1 cellular context compared by ENCODE assay signal in the genomic region with DNA sequence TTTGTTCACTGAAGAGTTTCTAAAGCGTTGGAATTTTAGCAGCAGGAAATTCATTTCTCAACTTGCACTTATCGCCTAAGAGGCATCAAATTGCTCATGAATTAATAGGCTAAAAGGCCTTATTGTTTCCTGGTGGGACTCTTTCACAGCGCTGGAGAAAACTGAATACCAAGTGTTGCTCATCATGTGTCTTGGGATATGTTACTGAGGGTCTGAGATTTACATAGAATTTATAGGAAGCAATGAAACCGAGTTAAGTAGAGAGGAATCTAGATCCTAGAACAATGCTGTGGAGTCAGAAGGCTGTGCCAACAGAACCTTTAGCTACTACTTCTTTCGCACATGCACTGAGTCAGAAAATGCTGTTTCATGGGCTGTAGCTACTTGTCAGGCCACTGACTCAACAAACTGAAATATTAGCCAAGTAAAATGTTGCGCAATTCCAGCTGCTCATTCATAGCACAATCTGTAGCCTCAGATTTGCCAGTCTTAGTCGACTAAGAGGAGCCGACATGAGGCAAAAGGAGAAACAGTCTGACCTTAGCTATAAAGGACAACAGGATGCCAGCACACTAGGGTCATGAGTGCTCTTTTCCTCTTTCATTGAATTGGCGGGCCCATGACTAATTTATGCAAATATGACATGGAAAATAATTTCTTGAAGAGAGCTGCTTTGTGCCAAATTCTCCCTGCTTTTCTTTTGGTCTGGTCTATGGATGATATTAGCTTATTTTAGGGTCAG.
TF ChIP-seq lines count a peak whose summit lies in the region.

No MANE protein-coding gene starts in this region.

TF ChIP-seq in A549, 52 proteins besides CTCF, POLR2A, EP300 and RAD21:
- TF ChIP-seq, protein P1, sequence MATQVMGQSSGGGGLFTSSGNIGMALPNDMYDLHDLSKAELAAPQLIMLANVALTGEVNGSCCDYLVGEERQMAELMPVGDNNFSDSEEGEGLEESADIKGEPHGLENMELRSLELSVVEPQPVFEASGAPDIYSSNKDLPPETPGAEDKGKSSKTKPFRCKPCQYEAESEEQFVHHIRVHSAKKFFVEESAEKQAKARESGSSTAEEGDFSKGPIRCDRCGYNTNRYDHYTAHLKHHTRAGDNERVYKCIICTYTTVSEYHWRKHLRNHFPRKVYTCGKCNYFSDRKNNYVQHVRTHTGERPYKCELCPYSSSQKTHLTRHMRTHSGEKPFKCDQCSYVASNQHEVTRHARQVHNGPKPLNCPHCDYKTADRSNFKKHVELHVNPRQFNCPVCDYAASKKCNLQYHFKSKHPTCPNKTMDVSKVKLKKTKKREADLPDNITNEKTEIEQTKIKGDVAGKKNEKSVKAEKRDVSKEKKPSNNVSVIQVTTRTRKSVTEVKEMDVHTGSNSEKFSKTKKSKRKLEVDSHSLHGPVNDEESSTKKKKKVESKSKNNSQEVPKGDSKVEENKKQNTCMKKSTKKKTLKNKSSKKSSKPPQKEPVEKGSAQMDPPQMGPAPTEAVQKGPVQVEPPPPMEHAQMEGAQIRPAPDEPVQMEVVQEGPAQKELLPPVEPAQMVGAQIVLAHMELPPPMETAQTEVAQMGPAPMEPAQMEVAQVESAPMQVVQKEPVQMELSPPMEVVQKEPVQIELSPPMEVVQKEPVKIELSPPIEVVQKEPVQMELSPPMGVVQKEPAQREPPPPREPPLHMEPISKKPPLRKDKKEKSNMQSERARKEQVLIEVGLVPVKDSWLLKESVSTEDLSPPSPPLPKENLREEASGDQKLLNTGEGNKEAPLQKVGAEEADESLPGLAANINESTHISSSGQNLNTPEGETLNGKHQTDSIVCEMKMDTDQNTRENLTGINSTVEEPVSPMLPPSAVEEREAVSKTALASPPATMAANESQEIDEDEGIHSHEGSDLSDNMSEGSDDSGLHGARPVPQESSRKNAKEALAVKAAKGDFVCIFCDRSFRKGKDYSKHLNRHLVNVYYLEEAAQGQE (IDR thresholded peaks at IDR 0.05) = no peak
- no peak for TF ChIP-seq KDM1A (IDR thresholded peaks at IDR 0.05; ENCODE audit: low read depth)
- peak; percentile 65 for TF ChIP-seq NFE2L2 (conservative IDR thresholded peaks at IDR 0.05; ENCODE audit: low read length)
- TF ChIP-seq, protein P2, sequence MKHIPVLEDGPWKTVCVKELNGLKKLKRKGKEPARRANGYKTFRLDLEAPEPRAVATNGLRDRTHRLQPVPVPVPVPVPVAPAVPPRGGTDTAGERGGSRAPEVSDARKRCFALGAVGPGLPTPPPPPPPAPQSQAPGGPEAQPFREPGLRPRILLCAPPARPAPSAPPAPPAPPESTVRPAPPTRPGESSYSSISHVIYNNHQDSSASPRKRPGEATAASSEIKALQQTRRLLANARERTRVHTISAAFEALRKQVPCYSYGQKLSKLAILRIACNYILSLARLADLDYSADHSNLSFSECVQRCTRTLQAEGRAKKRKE (CRISPR knock-in tag; IDR thresholded peaks at IDR 0.05; ENCODE audit: low read depth) = peak; percentile 36; the same call in 1 of the 2 replicates
- peak; percentile 78 for TF ChIP-seq HOXB5 (CRISPR knock-in tag; IDR thresholded peaks at IDR 0.05)
- no peak for TF ChIP-seq HDAC2 (IDR thresholded peaks at IDR 0.05)
- TF ChIP-seq, protein P3, sequence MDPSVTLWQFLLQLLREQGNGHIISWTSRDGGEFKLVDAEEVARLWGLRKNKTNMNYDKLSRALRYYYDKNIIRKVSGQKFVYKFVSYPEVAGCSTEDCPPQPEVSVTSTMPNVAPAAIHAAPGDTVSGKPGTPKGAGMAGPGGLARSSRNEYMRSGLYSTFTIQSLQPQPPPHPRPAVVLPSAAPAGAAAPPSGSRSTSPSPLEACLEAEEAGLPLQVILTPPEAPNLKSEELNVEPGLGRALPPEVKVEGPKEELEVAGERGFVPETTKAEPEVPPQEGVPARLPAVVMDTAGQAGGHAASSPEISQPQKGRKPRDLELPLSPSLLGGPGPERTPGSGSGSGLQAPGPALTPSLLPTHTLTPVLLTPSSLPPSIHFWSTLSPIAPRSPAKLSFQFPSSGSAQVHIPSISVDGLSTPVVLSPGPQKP (IDR thresholded peaks at IDR 0.05; ENCODE audit: low read depth, low read length) = no peak
- 0 out of 2 replicates have a peak, but pooled peaks have one; percentile 16 for TF ChIP-seq EHF (CRISPR knock-in tag; IDR thresholded peaks at IDR 0.05)
- TF ChIP-seq GATA3 (IDR thresholded peaks at IDR 0.05; ENCODE audit: borderline replicate concordance) = peak; percentile 66; the same call in 1 of the 2 replicates
- peak; percentile 47; the same call in 1 of the 2 replicates for TF ChIP-seq FOSL2 (IDR thresholded peaks at IDR 0.05)
- peak; percentile 85 for TF ChIP-seq FOSL2 (CRISPR knock-in tag; IDR thresholded peaks at IDR 0.05)
- TF ChIP-seq, protein P4, sequence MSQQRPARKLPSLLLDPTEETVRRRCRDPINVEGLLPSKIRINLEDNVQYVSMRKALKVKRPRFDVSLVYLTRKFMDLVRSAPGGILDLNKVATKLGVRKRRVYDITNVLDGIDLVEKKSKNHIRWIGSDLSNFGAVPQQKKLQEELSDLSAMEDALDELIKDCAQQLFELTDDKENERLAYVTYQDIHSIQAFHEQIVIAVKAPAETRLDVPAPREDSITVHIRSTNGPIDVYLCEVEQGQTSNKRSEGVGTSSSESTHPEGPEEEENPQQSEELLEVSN (IDR thresholded peaks at IDR 0.05; ENCODE audit: borderline replicate concordance, low read depth) = peak; percentile 47; the same call in 1 of the 2 replicates
- TF ChIP-seq, protein P5, sequence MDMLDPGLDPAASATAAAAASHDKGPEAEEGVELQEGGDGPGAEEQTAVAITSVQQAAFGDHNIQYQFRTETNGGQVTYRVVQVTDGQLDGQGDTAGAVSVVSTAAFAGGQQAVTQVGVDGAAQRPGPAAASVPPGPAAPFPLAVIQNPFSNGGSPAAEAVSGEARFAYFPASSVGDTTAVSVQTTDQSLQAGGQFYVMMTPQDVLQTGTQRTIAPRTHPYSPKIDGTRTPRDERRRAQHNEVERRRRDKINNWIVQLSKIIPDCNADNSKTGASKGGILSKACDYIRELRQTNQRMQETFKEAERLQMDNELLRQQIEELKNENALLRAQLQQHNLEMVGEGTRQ (IDR thresholded peaks at IDR 0.05) = no peak
- no peak for TF ChIP-seq ZNF302 (CRISPR knock-in tag; IDR thresholded peaks at IDR 0.05)
- TF ChIP-seq TP53 (CRISPR knock-in tag; IDR thresholded peaks at IDR 0.05) = no peak
- peak; percentile 71 for TF ChIP-seq ZSCAN20 (CRISPR knock-in tag; IDR thresholded peaks at IDR 0.05)
- TF ChIP-seq SREBF2 (IDR thresholded peaks at IDR 0.05) = no peak
- TF ChIP-seq EHMT2 (IDR thresholded peaks at IDR 0.05; ENCODE audit: low read depth) = no peak
- TF ChIP-seq, protein P6, sequence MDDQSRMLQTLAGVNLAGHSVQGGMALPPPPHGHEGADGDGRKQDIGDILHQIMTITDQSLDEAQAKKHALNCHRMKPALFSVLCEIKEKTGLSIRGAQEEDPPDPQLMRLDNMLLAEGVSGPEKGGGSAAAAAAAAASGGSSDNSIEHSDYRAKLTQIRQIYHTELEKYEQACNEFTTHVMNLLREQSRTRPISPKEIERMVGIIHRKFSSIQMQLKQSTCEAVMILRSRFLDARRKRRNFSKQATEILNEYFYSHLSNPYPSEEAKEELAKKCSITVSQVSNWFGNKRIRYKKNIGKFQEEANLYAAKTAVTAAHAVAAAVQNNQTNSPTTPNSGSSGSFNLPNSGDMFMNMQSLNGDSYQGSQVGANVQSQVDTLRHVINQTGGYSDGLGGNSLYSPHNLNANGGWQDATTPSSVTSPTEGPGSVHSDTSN (IDR thresholded peaks at IDR 0.05) = 0 out of 2 replicates have a peak, but pooled peaks have one; percentile 11
- peak; percentile 79 for TF ChIP-seq JUNB (IDR thresholded peaks at IDR 0.05)
- peak; percentile 87 for TF ChIP-seq MAFK (IDR thresholded peaks at IDR 0.05; ENCODE audit: partially characterized antibody)
- TF ChIP-seq, protein P7, sequence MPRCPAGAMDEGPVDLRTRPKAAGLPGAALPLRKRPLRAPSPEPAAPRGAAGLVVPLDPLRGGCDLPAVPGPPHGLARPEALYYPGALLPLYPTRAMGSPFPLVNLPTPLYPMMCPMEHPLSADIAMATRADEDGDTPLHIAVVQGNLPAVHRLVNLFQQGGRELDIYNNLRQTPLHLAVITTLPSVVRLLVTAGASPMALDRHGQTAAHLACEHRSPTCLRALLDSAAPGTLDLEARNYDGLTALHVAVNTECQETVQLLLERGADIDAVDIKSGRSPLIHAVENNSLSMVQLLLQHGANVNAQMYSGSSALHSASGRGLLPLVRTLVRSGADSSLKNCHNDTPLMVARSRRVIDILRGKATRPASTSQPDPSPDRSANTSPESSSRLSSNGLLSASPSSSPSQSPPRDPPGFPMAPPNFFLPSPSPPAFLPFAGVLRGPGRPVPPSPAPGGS (IDR thresholded peaks at IDR 0.05) = peak; percentile 43; the same call in 1 of the 3 replicates
- TF ChIP-seq HOXA7 (CRISPR knock-in tag; IDR thresholded peaks at IDR 0.05) = peak; percentile 14; the same call in 1 of the 2 replicates
- TF ChIP-seq CEBPB (IDR thresholded peaks at IDR 0.05) = peak; percentile 99 to 100
- peak; percentile 32; the same call in 1 of the 3 replicates for TF ChIP-seq SMC3 (IDR thresholded peaks at IDR 0.05)
- peak; percentile 84; the same call in 1 of the 2 replicates for TF ChIP-seq HOXB13 (CRISPR knock-in tag; IDR thresholded peaks at IDR 0.05; ENCODE audit: low read depth)
- peak; percentile 78 to 84; a peak in 4 of 5 replicates for TF ChIP-seq JUN (IDR thresholded peaks at IDR 0.05)
- TF ChIP-seq, protein P8, sequence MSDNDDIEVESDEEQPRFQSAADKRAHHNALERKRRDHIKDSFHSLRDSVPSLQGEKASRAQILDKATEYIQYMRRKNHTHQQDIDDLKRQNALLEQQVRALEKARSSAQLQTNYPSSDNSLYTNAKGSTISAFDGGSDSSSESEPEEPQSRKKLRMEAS (IDR thresholded peaks at IDR 0.05) = peak; percentile 91
- TF ChIP-seq FOSB (CRISPR knock-in tag; IDR thresholded peaks at IDR 0.05) = no peak
- peak; percentile 66; the same call in 1 of the 2 replicates for TF ChIP-seq RARB (CRISPR knock-in tag; IDR thresholded peaks at IDR 0.05)
- TF ChIP-seq, protein P9, sequence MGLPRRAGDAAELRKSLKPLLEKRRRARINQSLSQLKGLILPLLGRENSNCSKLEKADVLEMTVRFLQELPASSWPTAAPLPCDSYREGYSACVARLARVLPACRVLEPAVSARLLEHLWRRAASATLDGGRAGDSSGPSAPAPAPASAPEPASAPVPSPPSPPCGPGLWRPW (IDR thresholded peaks at IDR 0.05) = peak; percentile 92
